11 cellular contexts compared by ENCODE assay signal in the genomic region with DNA sequence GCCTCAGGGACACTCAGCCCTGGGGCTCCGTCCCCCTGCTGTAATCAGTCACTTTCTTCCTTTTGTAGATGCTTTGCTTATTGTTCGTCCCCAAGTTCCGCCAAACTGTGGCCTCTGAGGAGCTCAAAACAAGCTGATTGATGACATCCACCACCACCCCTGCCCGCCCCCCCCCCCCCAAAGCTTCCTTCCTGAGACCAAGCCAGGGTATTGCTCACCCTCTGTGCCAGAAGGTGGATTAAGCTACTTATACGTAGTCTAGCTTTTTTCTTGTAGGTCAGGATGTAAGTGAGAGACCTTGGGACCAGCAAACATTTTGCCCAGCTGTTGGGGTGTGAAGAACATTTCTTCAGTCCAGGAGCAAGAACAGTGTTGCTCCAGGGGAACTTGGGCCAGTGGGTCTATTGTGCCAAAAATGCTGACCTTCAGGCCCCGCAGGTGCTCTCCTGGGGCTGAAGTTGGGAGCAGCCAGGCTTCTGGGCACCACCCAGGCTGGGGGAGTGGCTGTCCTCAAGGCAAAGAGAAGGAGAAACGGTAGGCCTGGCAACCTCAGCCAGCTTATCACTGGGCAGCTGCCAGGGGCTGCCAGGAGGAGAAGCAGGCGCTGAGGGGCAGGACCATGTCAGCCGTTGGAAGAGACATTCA. TPM values are rescaled to one million over a fixed set of nuclear protein-coding genes. Genes with fewer than 3 reads are reported as not detected.
DNase-seq lines count a peak whose midpoint lies in the region; ATAC-seq and TF ChIP-seq lines count a peak whose summit lies in the region.
"Had no signal": no experiment of that assay in that cellular context is flagged by ENCODE, and none has a peak within 500 bp of the region (broad histone marks: within the 10 kb centered on the region; RNA-seq: fewer than 3 reads in every experiment).

No MANE protein-coding gene starts in this region.

- H3K4me3 ChIP-seq in Caco-2 (ENCODE audit: low read depth, low read length) (no peak overlapping the region), heart left ventricle (peak overlapping the region in 1 of 12 donors; percentile 0), parathyroid adenoma (ENCODE audit: low read depth, low read length) (no peak overlapping the region)

- peaks cover 24% of the 10 kb centered on the region for H3K9me3 Mint-ChIP-seq in Caco-2 (ENCODE audit: unreplicated experiment)

- H3K79me2 ChIP-seq in parathyroid adenoma, result no peaks in the 10 kb centered on the region

- DNase-seq in Caco-2 (no peak), UCSD-AML1 (lab: John Stamatoyannopoulos, UW; ENCODE audit: unreplicated experiment) (peak; percentile 59), heart left ventricle (peak; percentile 62 to 90 (median 80))
- no peak for DNase-seq in stimulated activated naive CD4-positive, alpha-beta T cell treated with Interleukin-2 at 50 U/mL for 16 hours (lab: John Stamatoyannopoulos, UW)
- DNase-seq: activated naive CD8-positive, alpha-beta T cell treated with anti-CD3 and anti-CD28 coated beads, Interleukin-2, amount 10 ng/mL, durations not matched to agents 7 days and 5 days; CD4-positive, CD25-positive, alpha-beta regulatory T cell; NCI-H187 treated with DMSO at 0.1 percent for 48 hours had no signal

- POLR2A ChIA-PET in Caco-2 (lab: Charles Lee), result no interaction called here

- H3K4me2 ChIP-seq in parathyroid adenoma (ENCODE audit: low read length), result no peak overlapping the region

- peak overlapping the region; percentile 83 for H3K27ac Mint-ChIP-seq in Caco-2 (ENCODE audit: unreplicated experiment)
- H3K27ac Mint-ChIP-seq: activated naive CD8-positive, alpha-beta T cell treated with anti-CD3 and anti-CD28 coated beads, Interleukin-2, amount 10 ng/mL, durations not matched to agents 7 days and 5 days; CD4-positive, CD25-positive, alpha-beta regulatory T cell had no signal

- ATAC-seq in heart left ventricle (peak; percentile 49 to 83 (median 78)), GM21447 (IDR thresholded peaks at IDR 0.05; ENCODE audit: unreplicated experiment) (no peak), HG03039 (IDR thresholded peaks at IDR 0.05; ENCODE audit: unreplicated experiment) (no peak), GM19397 (IDR thresholded peaks at IDR 0.05; ENCODE audit: unreplicated experiment) (no peak)

- CTCF ChIA-PET in Caco-2 (lab: Charles Lee), result interaction anchor here (1.6 kb wide), 1 partner anchor 18 kb away, joined by 7 read pairs; the partner anchor contains the start of gene NEURL1B

- H3K9ac ChIP-seq in parathyroid adenoma, result no peak overlapping the region

- TF ChIP-seq CTCF in Caco-2 (IDR thresholded peaks at IDR 0.05; ENCODE audit: insufficient read depth in 1 of 2, low read depth in 1 of 2, low read length in 1 of 2, severe bottlenecking in 1 of 2, unreplicated experiment in 1 of 2) (no peak), heart left ventricle (IDR thresholded peaks at IDR 0.05) (no peak), parathyroid adenoma (IDR thresholded peaks at IDR 0.05) (no peak)

- H3K36me3 ChIP-seq in Caco-2 (ENCODE audit: control insufficient read depth, insufficient read depth, low read length) (no peaks in the 10 kb centered on the region), heart left ventricle (peaks cover 0 to 35% (median 4%) of the 10 kb centered on the region in 9 donors), parathyroid adenoma (ENCODE audit: control insufficient read depth, insufficient read depth, low read length) (no peaks in the 10 kb centered on the region)

- H3K27ac ChIP-seq in heart left ventricle, result peak overlapping the region; percentile 75 to 98 (median 89)
- peak overlapping the region; percentile 37 for H3K27ac ChIP-seq in parathyroid adenoma

- H3K27me3 ChIP-seq in Caco-2 (replicated peaks; ENCODE audit: control insufficient read depth, insufficient read depth, low read length) (no peaks in the 10 kb centered on the region), heart left ventricle (no peaks in the 10 kb centered on the region), parathyroid adenoma (ENCODE audit: control insufficient read depth, insufficient read depth, low read length) (no peaks in the 10 kb centered on the region)

- H3K4me3 Mint-ChIP-seq in Caco-2 (ENCODE audit: unreplicated experiment), result no peak overlapping the region
- H3K4me3 Mint-ChIP-seq: activated naive CD8-positive, alpha-beta T cell treated with anti-CD3 and anti-CD28 coated beads, Interleukin-2, amount 10 ng/mL, durations not matched to agents 7 days and 5 days; CD4-positive, CD25-positive, alpha-beta regulatory T cell had no signal

- WGBS in heart left ventricle, 4 donors, result 24 to 35% (median 29%) methylated on average over 9 of the region's 9 CpGs

- peaks cover 10% of the 10 kb centered on the region for H3K36me3 Mint-ChIP-seq in Caco-2 (ENCODE audit: insufficient read depth, unreplicated experiment)
- H3K36me3 Mint-ChIP-seq: activated naive CD8-positive, alpha-beta T cell treated with anti-CD3 and anti-CD28 coated beads, Interleukin-2, amount 10 ng/mL, durations not matched to agents 7 days and 5 days; CD4-positive, CD25-positive, alpha-beta regulatory T cell had no signal

- H3K4me1 ChIP-seq in Caco-2, result peaks cover 27% of the 10 kb centered on the region
- peaks cover 19 to 89% (median 70%) of the 10 kb centered on the region in 12 donors for H3K4me1 ChIP-seq in heart left ventricle
- H3K4me1 ChIP-seq in parathyroid adenoma, result peaks cover 11% of the 10 kb centered on the region

- H3K4me1 Mint-ChIP-seq in Caco-2 (ENCODE audit: low read depth, unreplicated experiment), result peaks cover 7% of the 10 kb centered on the region
- H3K4me1 Mint-ChIP-seq: activated naive CD8-positive, alpha-beta T cell treated with anti-CD3 and anti-CD28 coated beads, Interleukin-2, amount 10 ng/mL, durations not matched to agents 7 days and 5 days; CD4-positive, CD25-positive, alpha-beta regulatory T cell had no signal

- peak overlapping the region; percentile 45 for H2AFZ ChIP-seq in parathyroid adenoma

- H3K27me3 Mint-ChIP-seq in Caco-2 (ENCODE audit: insufficient read depth, unreplicated experiment), result no peaks in the 10 kb centered on the region

- intact Hi-C loops in Caco-2 (cut with micrococcal nuclease; ENCODE audit: unreplicated experiment), result no loop called here
- intact Hi-C loops in heart left ventricle (cut with DNase I), result loop anchor here in 2 of 10 donors (2.0 to 5.0 kb wide), 2 partner anchors 18 to 33 kb away; partner anchors contain the start of gene NEURL1B (in 1 of the 2)

- H3K9me3 ChIP-seq in Caco-2 (peaks cover 10% of the 10 kb centered on the region), heart left ventricle (peaks cover 0 to 14% (median 5%) of the 10 kb centered on the region in 12 donors), parathyroid adenoma (ENCODE audit: control insufficient read depth, low read length) (no peaks in the 10 kb centered on the region)

- BruUV-seq in Caco-2 (replicated peaks; lab: Mats Ljungman, UMichigan), result no TSS peak

- TF ChIP-seq POLR2A in heart left ventricle (IDR thresholded peaks at IDR 0.05), result no peak

RNA-seq across cellular contexts. Expression of gene NEURL1B, which starts 17.9 kb away (rescaled TPM):
- 6.0 and 7.6 TPM in 2 replicates for total RNA-seq in Caco-2 (2022)
- total RNA-seq in heart left ventricle, result 10 to 100 TPM; 16.1 to 47.1 (median 25.8) TPM
- 10 to 100 TPM; 11.8 to 37.9 TPM for polyA plus RNA-seq in heart left ventricle
- polyA plus RNA-seq: CD4-positive, CD25-positive, alpha-beta regulatory T cell had no signal

Comparison
In these comparisons a context has a peak if more than half of its experiments do, and no peak if none do; other contexts are left out.
1. DNase-seq: peak in UCSD-AML1 (single experiment) and heart left ventricle (5 of 5); none in Caco-2 (0 of 2) and stimulated activated naive CD4-positive, alpha-beta T cell treated with Interleukin-2 at 50 U/mL for 16 hours (single experiment).
2. ATAC-seq: peak in heart left ventricle (4 of 4); none in GM21447 (single experiment), HG03039 (single experiment) and GM19397 (single experiment).